2 cellular contexts compared by ENCODE assay signal in the genomic region with DNA sequence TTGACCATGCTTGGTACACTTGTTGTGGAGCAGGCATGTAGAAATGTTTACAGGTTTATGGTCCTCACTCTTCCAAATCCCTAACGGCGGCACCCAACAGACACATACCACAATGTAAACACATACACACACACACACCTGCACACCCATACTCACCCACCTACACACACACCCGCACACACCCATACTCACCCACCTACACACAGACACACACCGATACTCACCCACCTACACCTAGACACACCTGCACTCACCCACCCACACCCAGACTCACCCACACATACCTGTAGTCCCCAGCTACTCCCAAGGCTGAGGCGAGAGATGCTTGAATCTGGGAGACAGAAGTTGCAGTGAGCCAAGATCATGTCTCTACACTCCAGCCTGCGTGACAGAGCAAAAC.
A peak's percentile ranks its signal among the peaks of the same experiment; 100 is the strongest.
TF ChIP-seq lines count a peak whose summit lies in the region.

No MANE protein-coding gene starts in this region.

TF ChIP-seq in HEK293, 187 proteins besides CTCF, POLR2A, EP300 and RAD21:
- TF ChIP-seq, protein P1, sequence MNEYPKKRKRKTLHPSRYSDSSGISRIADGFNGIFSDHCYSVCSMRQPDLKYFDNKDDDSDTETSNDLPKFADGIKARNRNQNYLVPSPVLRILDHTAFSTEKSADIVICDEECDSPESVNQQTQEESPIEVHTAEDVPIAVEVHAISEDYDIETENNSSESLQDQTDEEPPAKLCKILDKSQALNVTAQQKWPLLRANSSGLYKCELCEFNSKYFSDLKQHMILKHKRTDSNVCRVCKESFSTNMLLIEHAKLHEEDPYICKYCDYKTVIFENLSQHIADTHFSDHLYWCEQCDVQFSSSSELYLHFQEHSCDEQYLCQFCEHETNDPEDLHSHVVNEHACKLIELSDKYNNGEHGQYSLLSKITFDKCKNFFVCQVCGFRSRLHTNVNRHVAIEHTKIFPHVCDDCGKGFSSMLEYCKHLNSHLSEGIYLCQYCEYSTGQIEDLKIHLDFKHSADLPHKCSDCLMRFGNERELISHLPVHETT (tag by site-specific recombination; IDR thresholded peaks at IDR 0.05): no peak
- TF ChIP-seq ZNF76 (tag by site-specific recombination; IDR thresholded peaks at IDR 0.05; ENCODE audit: borderline replicate concordance, low read depth) (no peak), ZFP69B (tag by site-specific recombination; IDR thresholded peaks at IDR 0.05) (no peak), KLF7 (tag by site-specific recombination; IDR thresholded peaks at IDR 0.05; ENCODE audit: borderline replicate concordance) (no peak), ZFHX2 (tag by site-specific recombination; conservative IDR thresholded peaks at IDR 0.05) (peak; percentile 98), EGR2 (tag by site-specific recombination; IDR thresholded peaks at IDR 0.05; ENCODE audit: low read depth) (peak; percentile 100), GLIS1 (tag by site-specific recombination; IDR thresholded peaks at IDR 0.05) (no peak), ZNF791 (tag by site-specific recombination; IDR thresholded peaks at IDR 0.05) (no peak)
- TF ChIP-seq, protein P2, sequence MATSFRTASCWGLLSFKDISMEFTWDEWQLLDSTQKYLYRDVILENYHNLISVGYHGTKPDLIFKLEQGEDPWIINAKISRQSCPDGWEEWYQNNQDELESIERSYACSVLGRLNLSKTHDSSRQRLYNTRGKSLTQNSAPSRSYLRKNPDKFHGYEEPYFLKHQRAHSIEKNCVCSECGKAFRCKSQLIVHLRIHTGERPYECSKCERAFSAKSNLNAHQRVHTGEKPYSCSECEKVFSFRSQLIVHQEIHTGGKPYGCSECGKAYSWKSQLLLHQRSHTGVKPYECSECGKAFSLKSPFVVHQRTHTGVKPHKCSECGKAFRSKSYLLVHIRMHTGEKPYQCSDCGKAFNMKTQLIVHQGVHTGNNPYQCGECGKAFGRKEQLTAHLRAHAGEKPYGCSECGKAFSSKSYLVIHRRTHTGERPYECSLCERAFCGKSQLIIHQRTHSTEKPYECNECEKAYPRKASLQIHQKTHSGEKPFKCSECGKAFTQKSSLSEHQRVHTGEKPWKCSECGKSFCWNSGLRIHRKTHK (tag by site-specific recombination; IDR thresholded peaks at IDR 0.05): no peak

TF ChIP-seq in K562, 482 proteins besides CTCF, POLR2A, EP300 and RAD21:
- TF ChIP-seq, protein P3, sequence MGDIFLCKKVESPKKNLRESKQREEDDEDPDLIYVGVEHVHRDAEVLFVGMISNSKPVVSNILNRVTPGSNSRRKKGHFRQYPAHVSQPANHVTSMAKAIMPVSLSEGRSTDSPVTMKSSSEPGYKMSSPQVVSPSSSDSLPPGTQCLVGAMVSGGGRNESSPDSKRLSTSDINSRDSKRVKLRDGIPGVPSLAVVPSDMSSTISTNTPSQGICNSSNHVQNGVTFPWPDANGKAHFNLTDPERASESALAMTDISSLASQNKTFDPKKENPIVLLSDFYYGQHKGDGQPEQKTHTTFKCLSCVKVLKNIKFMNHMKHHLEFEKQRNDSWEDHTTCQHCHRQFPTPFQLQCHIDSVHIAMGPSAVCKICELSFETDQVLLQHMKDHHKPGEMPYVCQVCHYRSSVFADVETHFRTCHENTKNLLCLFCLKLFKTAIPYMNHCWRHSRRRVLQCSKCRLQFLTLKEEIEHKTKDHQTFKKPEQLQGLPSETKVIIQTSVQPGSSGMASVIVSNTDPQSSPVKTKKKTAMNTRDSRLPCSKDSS (IDR thresholded peaks at IDR 0.05; ENCODE audit: low read depth, partially characterized antibody): no peak
- TF ChIP-seq ZNF589 (CRISPR knock-in tag; IDR thresholded peaks at IDR 0.05; ENCODE audit: low read depth): no peak
- no peak for TF ChIP-seq TAL1 (IDR thresholded peaks at IDR 0.05)
- no peak for TF ChIP-seq MAFF (IDR thresholded peaks at IDR 0.05; ENCODE audit: low read length)
- TF ChIP-seq NFIC (IDR thresholded peaks at IDR 0.05): no peak
- 0 out of 2 replicates have a peak, but pooled peaks have one; percentile 12 for TF ChIP-seq EGR1 (conservative IDR thresholded peaks at IDR 0.05)
